20 cellular contexts compared by ENCODE assay signal in the genomic region with DNA sequence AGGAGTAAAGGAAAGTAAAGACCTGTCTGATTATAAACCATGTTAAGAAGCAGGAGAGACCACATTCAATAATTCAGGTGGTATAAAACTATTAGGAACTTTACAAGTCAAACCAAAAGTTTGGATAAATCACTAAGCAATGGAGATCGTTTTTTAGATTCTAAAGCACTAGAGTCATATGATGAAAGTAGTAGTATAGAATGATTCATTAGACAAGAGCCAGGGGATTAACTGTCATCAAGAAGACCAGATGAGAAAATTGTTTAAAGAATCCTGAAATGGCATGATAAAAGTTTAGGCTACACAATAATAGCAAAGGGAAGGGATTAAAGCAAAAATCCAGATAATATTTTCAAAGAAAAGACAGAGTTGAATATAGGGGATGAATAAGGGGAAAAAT. TPM values are rescaled to one million over a fixed set of nuclear protein-coding genes. Genes with fewer than 3 reads are reported as not detected.
DNase-seq lines count a peak whose midpoint lies in the region; ATAC-seq, FAIRE-seq and TF ChIP-seq lines count a peak whose summit lies in the region.
"Had no signal": no experiment of that assay in that cellular context is flagged by ENCODE, and none has a peak within 500 bp of the region (broad histone marks: within the 10 kb centered on the region; RNA-seq: fewer than 3 reads in every experiment).

No MANE protein-coding gene starts in this region.

- H3K9ac ChIP-seq in GM23248 (no peak overlapping the region), IMR-90 (ENCODE audit: low read depth, low read length) (no peak overlapping the region), astrocyte (ENCODE audit: low read length) (no peak overlapping the region)

- H3K4me3 ChIP-seq in GM23248 (no peak overlapping the region), IMR-90 (ENCODE audit: insufficient read depth, low read depth, low read length) (no peak overlapping the region), astrocyte (ENCODE audit: insufficient read depth, low read depth, low read length) (no peak overlapping the region), osteoblast (ENCODE audit: insufficient read depth, low read length) (no peak overlapping the region), psoas muscle (no peak overlapping the region)
- no peak overlapping the region for H3K4me3 ChIP-seq in CD8-positive, alpha-beta T cell (ENCODE audit: low read depth, low read length)

- H2AFZ ChIP-seq in GM23248, result peak overlapping the region; percentile 37
- H2AFZ ChIP-seq in IMR-90 (replicated peaks; ENCODE audit: low read length, poor library complexity), result no peak overlapping the region
- H2AFZ ChIP-seq in astrocyte (ENCODE audit: low read depth, low read length), result no peak overlapping the region
- no peak overlapping the region for H2AFZ ChIP-seq in osteoblast (ENCODE audit: low read length)

- H3K4me1 ChIP-seq in GM23248 (ENCODE audit: insufficient read depth) (peaks cover 35% of the 10 kb centered on the region), IMR-90 (ENCODE audit: control insufficient read depth, insufficient read depth, low read length) (peaks cover 18% of the 10 kb centered on the region), astrocyte (ENCODE audit: insufficient read depth, low read length) (peaks cover 12% of the 10 kb centered on the region), osteoblast (ENCODE audit: insufficient read depth, low read length) (peaks cover 23% of the 10 kb centered on the region), psoas muscle (no peaks in the 10 kb centered on the region)
- H3K4me1 ChIP-seq in CD8-positive, alpha-beta T cell (ENCODE audit: insufficient read depth, low read length), result no peaks in the 10 kb centered on the region

- H3K4ac ChIP-seq in IMR-90 (ENCODE audit: low read depth, low read length), result no peak overlapping the region

- H3K18ac ChIP-seq in IMR-90 (ENCODE audit: low read depth, low read length), result peak overlapping the region; percentile 55; the same call in 1 of the 2 replicates

- H4K91ac ChIP-seq in IMR-90 (ENCODE audit: insufficient read depth, low read depth, low read length), result no peak overlapping the region

- H2AK9ac ChIP-seq in IMR-90 (replicated peaks; ENCODE audit: low read depth, low read length, poor library complexity), result no peak overlapping the region

- peaks cover 9% of the 10 kb centered on the region; the same call in 1 of the 2 replicates for H3K9me1 ChIP-seq in IMR-90 (ENCODE audit: insufficient read depth, low read length)

- no TSS peak for BruUV-seq in IMR-90 (replicated peaks; lab: Mats Ljungman, UMichigan)

- H3K79me1 ChIP-seq in IMR-90 (ENCODE audit: low read depth in 1 of 2, low read length in 2 of 2), result peaks cover 0 to 3% of the 10 kb centered on the region in 2 experiments; a peak in 1 of 4 replicates

- no peak for TF ChIP-seq RAD21 in IMR-90 (IDR thresholded peaks at IDR 0.05; ENCODE audit: low read length)

- H3K79me2 ChIP-seq in GM23248 (ENCODE audit: insufficient read depth) (no peaks in the 10 kb centered on the region), astrocyte (ENCODE audit: insufficient read depth, low read length) (no peaks in the 10 kb centered on the region), osteoblast (ENCODE audit: insufficient read depth, low read length) (no peaks in the 10 kb centered on the region)

- peaks cover 2% of the 10 kb centered on the region for H3K4me1 Mint-ChIP-seq in astrocyte (ENCODE audit: low read depth, unreplicated experiment)
- no peaks in the 10 kb centered on the region for H3K4me1 Mint-ChIP-seq in CD8-positive, alpha-beta T cell (ENCODE audit: low read depth)

- H3K4me3 Mint-ChIP-seq in astrocyte (ENCODE audit: unreplicated experiment), result no peak overlapping the region
- no peak overlapping the region for H3K4me3 Mint-ChIP-seq in CD8-positive, alpha-beta T cell

- H3K56ac ChIP-seq in IMR-90 (ENCODE audit: extremely low read depth, insufficient read depth, low read length), result no peak overlapping the region

- no peak for TF ChIP-seq CTCF in IMR-90 (conservative IDR thresholded peaks at IDR 0.05; ENCODE audit: low read depth, low read length)
- TF ChIP-seq CTCF in astrocyte (IDR thresholded peaks at IDR 0.05; ENCODE audit: insufficient read depth, low read depth, low read length), result no peak
- TF ChIP-seq CTCF in osteoblast (IDR thresholded peaks at IDR 0.05; ENCODE audit: extremely low read depth, low read depth, low read length), result no peak
- TF ChIP-seq CTCF in psoas muscle (IDR thresholded peaks at IDR 0.05), result no peak
- TF ChIP-seq CTCF in CD8-positive, alpha-beta T cell (IDR thresholded peaks at IDR 0.05), result no peak

- H3K27me3 Mint-ChIP-seq in astrocyte (ENCODE audit: low read depth, unreplicated experiment), result peaks cover 5% of the 10 kb centered on the region
- H3K27me3 Mint-ChIP-seq in CD8-positive, alpha-beta T cell (ENCODE audit: low read depth), result no peaks in the 10 kb centered on the region

- no peaks in the 10 kb centered on the region for H3K9me3 ChIP-seq in GM23248 (ENCODE audit: low read depth)
- no peaks in the 10 kb centered on the region for H3K9me3 ChIP-seq in IMR-90 (ENCODE audit: control insufficient read depth, insufficient read depth, low read length)
- no peaks in the 10 kb centered on the region for H3K9me3 ChIP-seq in astrocyte (ENCODE audit: insufficient read depth, low read depth, low read length)
- no peaks in the 10 kb centered on the region for H3K9me3 ChIP-seq in osteoblast (ENCODE audit: low read depth, low read length)
- no peaks in the 10 kb centered on the region for H3K9me3 ChIP-seq in psoas muscle
- H3K9me3 ChIP-seq in CD8-positive, alpha-beta T cell (ENCODE audit: low read length), result no peaks in the 10 kb centered on the region

- 3% methylated on average over 1 of the region's 1 CpG for WGBS in GM23248 (ENCODE audit: low coverage in 1 of 2, low lambda C conversion rate in 2 of 2, missing lambda C conversion rate in 2 of 2), 2 experiments
- no CpG with 5 or more reads among the region's 1 CpG for WGBS in IMR-90 (ENCODE audit: extremely low coverage in 2 of 2, insufficient read length in 1 of 2), 2 experiments
- 61 to 76% (median 69%) methylated on average over 1 of the region's 1 CpG for WGBS in psoas muscle, 3 donors

- H3F3A ChIP-seq in GM23248 (ENCODE audit: insufficient read depth), result peaks cover 32% of the 10 kb centered on the region

- no peak overlapping the region for H3K23ac ChIP-seq in IMR-90 (ENCODE audit: low read depth, low read length)

- dilution Hi-C loops in IMR-90 (cut with HindIII; ENCODE audit: low sequenced_read_pairs, unreplicated experiment), result no loop called here

- H3K9me3 Mint-ChIP-seq in astrocyte (ENCODE audit: unreplicated experiment), result peaks cover 2% of the 10 kb centered on the region
- no peaks in the 10 kb centered on the region for H3K9me3 Mint-ChIP-seq in CD8-positive, alpha-beta T cell

- intact Hi-C loops in IMR-90 (cut with micrococcal nuclease), result no loop called here
- intact Hi-C loops in psoas muscle (cut with DNase I), result no loop called here
- intact Hi-C loops in CD8-positive, alpha-beta T cell (cut with DNase I, micrococcal nuclease), result no loop called here

- H2BK120ac ChIP-seq in IMR-90 (ENCODE audit: low read depth, low read length), result peak overlapping the region; percentile 36; the same call in 1 of the 2 replicates

- DNase-seq in GM23248 (peak; percentile 49), IMR-90 (no peak), astrocyte (ENCODE audit: low read depth) (no peak), osteoblast (ENCODE audit: insufficient read length, low spot score, missing footprints) (peak; percentile 69), psoas muscle (no peak)
- DNase-seq in CD8-positive, alpha-beta T cell, result no peak
- DNase-seq: KG1, MM.1S, NCI-H1694 treated with DMSO at 0.1 percent for 48 hours, NCI-H2081, NCI-H2227 treated with DMSO at 0.1 percent for 48 hours, NCI-H526 treated with DMSO at 0.1 percent for 48 hours, SHP77 had no signal

- H2BK5ac ChIP-seq in IMR-90 (ENCODE audit: low read depth, low read length, poor library complexity, severe bottlenecking), result peak overlapping the region; percentile 47

- TF ChIP-seq POLR2A in IMR-90 (IDR thresholded peaks at IDR 0.05; ENCODE audit: low read depth, low read length), result no peak

- H2AK5ac ChIP-seq in IMR-90 (ENCODE audit: low read depth, low read length), result no peak overlapping the region

- CTCF ChIA-PET in IMR-90 (lab: Yijun Ruan, JAX), result no interaction called here
- CTCF ChIA-PET in CD8-positive, alpha-beta T cell (lab: Charles Lee), result no interaction called here

- peak; percentile 50 for FAIRE-seq in astrocyte (lab: Jason Lieb, UNC)
- FAIRE-seq: D721Med, GM19239, H54, HTR-8/SVneo had no signal

- peak overlapping the region in 1 of 2 experiments; percentile 21; a peak in 1 of 4 replicates for H4K8ac ChIP-seq in IMR-90 (ENCODE audit: low read depth in 2 of 2, low read length in 2 of 2)

- H3K36me3 Mint-ChIP-seq in astrocyte (ENCODE audit: low read depth, unreplicated experiment), result no peaks in the 10 kb centered on the region
- H3K36me3 Mint-ChIP-seq in CD8-positive, alpha-beta T cell, result no peaks in the 10 kb centered on the region

- H3K27ac ChIP-seq in GM23248 (peak overlapping the region; percentile 80; the same call in 1 of the 2 replicates), IMR-90 (ENCODE audit: insufficient read depth, low read length) (no peak overlapping the region; the same call in 1 of the 2 replicates), astrocyte (ENCODE audit: low read depth, low read length) (no peak overlapping the region), osteoblast (ENCODE audit: low read depth, low read length) (no peak overlapping the region), psoas muscle (no peak overlapping the region)
- H3K27ac ChIP-seq in CD8-positive, alpha-beta T cell (ENCODE audit: low read depth, low read length), result no peak overlapping the region
- H3K27ac ChIP-seq: RWPE1 had no signal

- H3K14ac ChIP-seq in IMR-90 (replicated peaks; ENCODE audit: low read depth, low read length), result no peak overlapping the region

- ATAC-seq in IMR-90 (ENCODE audit: low read depth), result no peak
- ATAC-seq in HG03039 (IDR thresholded peaks at IDR 0.05; ENCODE audit: unreplicated experiment), result no peak
- no peak for ATAC-seq in psoas muscle
- no peak for ATAC-seq in CD8-positive, alpha-beta T cell
- ATAC-seq: Panc1 had no signal

- no peak overlapping the region for H2BK20ac ChIP-seq in IMR-90 (ENCODE audit: low read depth, low read length)

- in situ Hi-C loops in GM23248 (cut with MboI), result no loop called here
- in situ Hi-C loops in IMR-90 (cut with MboI; ENCODE audit: low sequenced_read_pairs), result no loop called here

- no peaks in the 10 kb centered on the region for H3K27me3 ChIP-seq in GM23248 (replicated peaks; ENCODE audit: insufficient read depth)
- H3K27me3 ChIP-seq in IMR-90 (ENCODE audit: control insufficient read depth, insufficient read depth, low read length), result no peaks in the 10 kb centered on the region; the same call in 1 of the 2 replicates
- peaks cover 3% of the 10 kb centered on the region for H3K27me3 ChIP-seq in astrocyte (ENCODE audit: insufficient read depth, low read length)
- peaks cover 9% of the 10 kb centered on the region for H3K27me3 ChIP-seq in osteoblast (ENCODE audit: insufficient read depth, low read length)
- H3K27me3 ChIP-seq in psoas muscle (ENCODE audit: insufficient read depth in 3 of 3, low read length in 2 of 3), result no peaks in the 10 kb centered on the region
- H3K27me3 ChIP-seq in CD8-positive, alpha-beta T cell (ENCODE audit: insufficient read depth, low read length), result no peaks in the 10 kb centered on the region

- H4K5ac ChIP-seq in IMR-90 (ENCODE audit: low read depth, low read length), result peak overlapping the region; percentile 1; the same call in 1 of the 2 replicates

- no peak overlapping the region for H2BK15ac ChIP-seq in IMR-90 (ENCODE audit: low read depth, low read length)

- H3K4me2 ChIP-seq in GM23248 (ENCODE audit: unreplicated experiment) (peak overlapping the region; percentile 22), IMR-90 (ENCODE audit: low read depth, low read length) (peak overlapping the region; percentile 30; the same call in 1 of the 2 replicates), astrocyte (ENCODE audit: low read length) (no peak overlapping the region), osteoblast (ENCODE audit: insufficient read depth, low read length) (no peak overlapping the region)

- POLR2A ChIA-PET in IMR-90 (lab: Charles Lee; ENCODE audit: unreplicated experiment), result no interaction called here
- POLR2A ChIA-PET in CD8-positive, alpha-beta T cell (lab: Charles Lee), result interaction anchor here (1.0 kb wide), 1 partner anchor 23 kb away, joined by 3 read pairs; no protein-coding TSS in a partner anchor

- H3K9me2 ChIP-seq in GM23248 (ENCODE audit: insufficient read depth), result no peaks in the 10 kb centered on the region

- no peak overlapping the region for H3K27ac Mint-ChIP-seq in astrocyte (ENCODE audit: unreplicated experiment)
- no peak overlapping the region for H3K27ac Mint-ChIP-seq in CD8-positive, alpha-beta T cell

- H3K36me3 ChIP-seq in GM23248 (ENCODE audit: low read depth) (no peaks in the 10 kb centered on the region), IMR-90 (ENCODE audit: control insufficient read depth, insufficient read depth, low read length) (no peaks in the 10 kb centered on the region), astrocyte (ENCODE audit: insufficient read depth, low read length) (no peaks in the 10 kb centered on the region), osteoblast (ENCODE audit: insufficient read depth, low read length) (no peaks in the 10 kb centered on the region), psoas muscle (ENCODE audit: insufficient read depth in 1 of 2, low read depth in 1 of 2) (no peaks in the 10 kb centered on the region)
- H3K36me3 ChIP-seq in CD8-positive, alpha-beta T cell (ENCODE audit: insufficient read depth, low read length), result no peaks in the 10 kb centered on the region

- no peaks in the 10 kb centered on the region for H4K20me1 ChIP-seq in GM23248 (ENCODE audit: insufficient read depth)
- no peaks in the 10 kb centered on the region for H4K20me1 ChIP-seq in IMR-90 (ENCODE audit: insufficient read depth, low read length)
- no peaks in the 10 kb centered on the region for H4K20me1 ChIP-seq in astrocyte (ENCODE audit: insufficient read depth, low read length)
- H4K20me1 ChIP-seq in osteoblast (ENCODE audit: insufficient read depth, low read length), result no peaks in the 10 kb centered on the region

RNA-seq across cellular contexts. Expression of gene CARNMT1, which starts 12.9 kb away (rescaled TPM):
- 27.5 and 60.2 TPM in 2 replicates for total RNA-seq in GM23248 (2014; rRNA removed; shearing (Covaris generic))
- 18.1 and 20.4 TPM in 2 replicates for polyA plus RNA-seq in GM23248 (2016; fragmentation: Nextera tagmentation; extraction: Ambion mirVana)
- total RNA-seq in IMR-90 (2012; rRNA removed), result 10.0 and 21.1 TPM in 2 replicates
- polyA plus RNA-seq in IMR-90 (2012; rRNA removed), result 4.9 and 5.5 TPM in 2 replicates
- 6.0 and 9.9 TPM in 2 replicates for polyA plus RNA-seq in IMR-90 (2012; cell fraction: cytosol; rRNA removed)
- polyA plus RNA-seq in IMR-90 (2012; cell fraction: nucleus; rRNA removed; ENCODE audit: low replicate concordance), result 3.4 and 5.2 TPM in 2 replicates
- 17.2 and 20.8 TPM in 2 replicates for total RNA-seq in astrocyte
- 27.1 and 33.3 TPM in 2 replicates for total RNA-seq in osteoblast
- total RNA-seq in psoas muscle, result 10 to 100 TPM in 3 of 4 donors, 1 to 10 TPM in 1; 8.6 to 16.6 (median 12.6) TPM
- polyA plus RNA-seq in psoas muscle, result 1 to 10 TPM; 3.9 to 7.6 (median 4.4) TPM
- 10 to 100 TPM; 23.5 to 26.8 TPM for total RNA-seq in CD8-positive, alpha-beta T cell

RNA-seq across cellular contexts. Expression of gene NMRK1, which starts 46.9 kb away (rescaled TPM):
- total RNA-seq in GM23248 (2014; rRNA removed; shearing (Covaris generic)), result 14.4 and 16.6 TPM in 2 replicates
- polyA plus RNA-seq in GM23248 (2016; fragmentation: Nextera tagmentation; extraction: Ambion mirVana) (25.8 and 29.2 TPM in 2 replicates), IMR-90 (2012; rRNA removed) (5.3 and 5.9 TPM in 2 replicates), psoas muscle (10 to 100 TPM; 10.6 to 23.9 (median 21.1) TPM)
- total RNA-seq in IMR-90 (2012; rRNA removed) (5.7 and 6.7 TPM in 2 replicates), astrocyte (15.1 and 15.2 TPM in 2 replicates), osteoblast (21.4 and 29.2 TPM in 2 replicates), psoas muscle (10 to 100 TPM; 12.8 to 33.1 (median 24.6) TPM)
- 1.8 and 2.0 TPM in 2 replicates for polyA plus RNA-seq in IMR-90 (2012; cell fraction: cytosol; rRNA removed)
- 1.8 and 18.7 TPM in 2 replicates for polyA plus RNA-seq in IMR-90 (2012; cell fraction: nucleus; rRNA removed; ENCODE audit: low replicate concordance)
- total RNA-seq in CD8-positive, alpha-beta T cell, result 10 to 100 TPM; 35.8 to 37.2 TPM

RNA-seq across cellular contexts. Expression of gene OSTF1, which starts 47.3 kb away (rescaled TPM):
- total RNA-seq in GM23248 (2014; rRNA removed; shearing (Covaris generic)), result 34.9 and 42.4 TPM in 2 replicates
- polyA plus RNA-seq in GM23248 (2016; fragmentation: Nextera tagmentation; extraction: Ambion mirVana) (65.6 and 70.9 TPM in 2 replicates), IMR-90 (2012; rRNA removed) (15.4 and 17.1 TPM in 2 replicates), psoas muscle (10 to 100 TPM in 2 of 3 donors, 1 to 10 TPM in 1; 9.0 to 19.2 (median 12.4) TPM)
- total RNA-seq in IMR-90 (2012; rRNA removed) (41.6 and 50.0 TPM in 2 replicates), astrocyte (43.0 and 43.3 TPM in 2 replicates), osteoblast (30.0 and 35.1 TPM in 2 replicates), psoas muscle (10 to 100 TPM in 2 of 4 donors, 1 to 10 TPM in 2; 7.1 to 11.0 (median 9.7) TPM)
- polyA plus RNA-seq in IMR-90 (2012; cell fraction: cytosol; rRNA removed), result 4.7 and 5.2 TPM in 2 replicates
- polyA plus RNA-seq in IMR-90 (2012; cell fraction: nucleus; rRNA removed; ENCODE audit: low replicate concordance), result 0.84 and 6.2 TPM in 2 replicates
- total RNA-seq in CD8-positive, alpha-beta T cell, result 10 to 100 TPM; 29.1 to 30.3 TPM

Comparison
In these comparisons a context has a peak if more than half of its experiments do, and no peak if none do; other contexts are left out.
1. DNase-seq: peak in GM23248 (single experiment) and osteoblast (single experiment); none in IMR-90 (single experiment), astrocyte (single experiment), psoas muscle (0 of 2) and CD8-positive, alpha-beta T cell (0 of 7).
2. H3K4me2 ChIP-seq: peak in GM23248 (single experiment) and IMR-90 (single experiment); none in astrocyte (single experiment) and osteoblast (single experiment).